In genomic region chr12:27922591-27923139, GRCh38 we compare ENCODE assay signal across 12 cellular contexts. TPM values are rescaled to one million over a fixed set of nuclear protein-coding genes. Genes with fewer than 3 reads are reported as not detected.
A peak's percentile ranks its signal among the peaks of the same experiment; 100 is the strongest.
DNase-seq lines count a peak whose midpoint lies in the region; ATAC-seq and TF ChIP-seq lines count a peak whose summit lies in the region.
"Had no signal": no experiment of that assay in that cellular context is flagged by ENCODE, and none has a peak within 500 bp of the region (broad histone marks: within the 10 kb centered on the region; RNA-seq: fewer than 3 reads in every experiment).

No MANE protein-coding gene starts in this region.

- H3K4me1 ChIP-seq in fibroblast of lung (ENCODE audit: control insufficient read depth, extremely low read depth, insufficient read depth, low read length) (no peaks in the 10 kb centered on the region), gastroesophageal sphincter (peaks cover 0 to 6% (median 0%) of the 10 kb centered on the region in 3 donors)

- peak; percentile 62 for DNase-seq in GM04503 (ENCODE audit: low read depth)
- peak; percentile 49 to 72 for DNase-seq in fibroblast of lung (ENCODE audit: low read depth in 2 of 2)
- peak; percentile 52 for DNase-seq in pulmonary artery endothelial cell (ENCODE audit: low read depth, low spot score)
- no peak for DNase-seq in NOMO-1 (lab: John Stamatoyannopoulos, UW; ENCODE audit: unreplicated experiment in 2 of 2)
- no peak for DNase-seq in hippocampal formation (lab: John Stamatoyannopoulos, UW)
- DNase-seq: erythroblast, mesendoderm, NCI-H82, T-helper 1 cell had no signal

- TF ChIP-seq CTCF in fibroblast of lung (conservative IDR thresholded peaks at IDR 0.05 in 1 of 2, IDR thresholded peaks at IDR 0.05 in 1 of 2; ENCODE audit: low read depth in 1 of 2, low read length in 2 of 2) (no peak), gastroesophageal sphincter (IDR thresholded peaks at IDR 0.05) (no peak)

- H3K4me2 ChIP-seq in fibroblast of lung (ENCODE audit: extremely low read depth, insufficient read depth, low read length), result no peak overlapping the region

- H3K9ac ChIP-seq in fibroblast of lung (ENCODE audit: insufficient read depth, low read length), result no peak overlapping the region

- ATAC-seq in SK-N-SH treated with all-trans-retinoic acid at 6 μM for 48 hours, result peak; percentile 86
- no peak for ATAC-seq in gastroesophageal sphincter
- ATAC-seq in HG02798 (IDR thresholded peaks at IDR 0.05; ENCODE audit: poor library complexity, unreplicated experiment), result no peak

- TF ChIP-seq POLR2A in gastroesophageal sphincter (IDR thresholded peaks at IDR 0.05), result no peak

- H3K27ac ChIP-seq in fibroblast of lung (ENCODE audit: insufficient read depth, low read length) (no peak overlapping the region), gastroesophageal sphincter (no peak overlapping the region)

- no peak overlapping the region for H2AFZ ChIP-seq in fibroblast of lung (ENCODE audit: low read length)

- H3K36me3 ChIP-seq in fibroblast of lung (ENCODE audit: control insufficient read depth, insufficient read depth, low read length) (no peaks in the 10 kb centered on the region), gastroesophageal sphincter (no peaks in the 10 kb centered on the region)

- H4K20me1 ChIP-seq in fibroblast of lung (ENCODE audit: control insufficient read depth, extremely low read depth, insufficient read depth, low read length), result no peaks in the 10 kb centered on the region

- no peaks in the 10 kb centered on the region for H3K79me2 ChIP-seq in fibroblast of lung (ENCODE audit: control insufficient read depth, insufficient read depth, low read length)

- no peak for TF ChIP-seq EP300 in gastroesophageal sphincter (IDR thresholded peaks at IDR 0.05)

- H3K4me3 ChIP-seq in fibroblast of lung (replicated peaks in 1 of 4; ENCODE audit: control extremely low read depth in 1 of 4, insufficient read depth in 1 of 4, low read depth in 3 of 4, low read length in 4 of 4) (no peak overlapping the region), gastroesophageal sphincter (no peak overlapping the region)

- WGBS in gastroesophageal sphincter (ENCODE audit: low coverage in 1 of 2), 2 donors, result 29 to 50% methylated on average over 1 of the region's 1 CpG

- H3K9me3 ChIP-seq in fibroblast of lung (ENCODE audit: control insufficient read depth, insufficient read depth, low read depth, low read length) (no peaks in the 10 kb centered on the region), gastroesophageal sphincter (no peaks in the 10 kb centered on the region)

- H3K27me3 ChIP-seq in fibroblast of lung (ENCODE audit: control insufficient read depth, insufficient read depth, low read length) (no peaks in the 10 kb centered on the region), gastroesophageal sphincter (no peaks in the 10 kb centered on the region)

TF ChIP-seq in SK-N-SH treated with all-trans-retinoic acid at 6 μM for 48 hours, 23 proteins besides CTCF, POLR2A, EP300 and RAD21:
- TF ChIP-seq ZNF565 (CRISPR knock-in tag; conservative IDR thresholded peaks at IDR 0.05; ENCODE audit: low read depth) (no peak), CSDC2 (CRISPR knock-in tag; IDR thresholded peaks at IDR 0.05) (no peak), TSHZ2 (CRISPR knock-in tag; IDR thresholded peaks at IDR 0.05) (no peak), PATZ1 (CRISPR knock-in tag; IDR thresholded peaks at IDR 0.05; ENCODE audit: borderline replicate concordance) (no peak), ARNTL (CRISPR knock-in tag; IDR thresholded peaks at IDR 0.05; ENCODE audit: borderline replicate concordance, low read depth) (no peak), SNAI2 (CRISPR knock-in tag; IDR thresholded peaks at IDR 0.05) (no peak), OSR1 (CRISPR knock-in tag; IDR thresholded peaks at IDR 0.05) (no peak), GLIS3 (CRISPR knock-in tag; IDR thresholded peaks at IDR 0.05) (no peak), ZC3H10 (CRISPR knock-in tag; IDR thresholded peaks at IDR 0.05) (no peak), RARB (CRISPR knock-in tag; IDR thresholded peaks at IDR 0.05) (no peak), ZNF70 (CRISPR knock-in tag; IDR thresholded peaks at IDR 0.05) (no peak), TOX (CRISPR knock-in tag; IDR thresholded peaks at IDR 0.05; ENCODE audit: borderline replicate concordance) (no peak), CSRNP3 (CRISPR knock-in tag; IDR thresholded peaks at IDR 0.05) (no peak)
TF ChIP-seq in SK-N-SH treated with all-trans-retinoic acid at 6 μM for 48 hours: peak in this region for 0.

RNA-seq across cellular contexts. Expression of gene PTHLH, which starts 49.9 kb away (rescaled TPM):
- total RNA-seq in fibroblast of lung, result 0.26 and 1.8 TPM in 2 replicates
- polyA plus RNA-seq in fibroblast of lung, result 0.90 and 1.1 TPM in 2 replicates
- polyA plus RNA-seq in fibroblast of lung (2012), result 0.89 and 1.1 TPM in 2 replicates
- 1.1 TPM in 1 of 2 replicates, not detected in the other for polyA minus RNA-seq in fibroblast of lung (ENCODE audit: low replicate concordance)
- total RNA-seq in pulmonary artery endothelial cell, result 3.0 and 3.4 TPM in 2 replicates
- total RNA-seq in gastroesophageal sphincter, result 1 to 10 TPM in 3 of 4 donors, under 1 TPM in 1; 0.47 to 3.3 (median 1.9) TPM

Comparison
In these comparisons a context has a peak if more than half of its experiments do, and no peak if none do; other contexts are left out.
1. DNase-seq: peak in GM04503 (single experiment), fibroblast of lung (2 of 2) and pulmonary artery endothelial cell (single experiment); none in NOMO-1 (0 of 2) and hippocampal formation (0 of 2).